ENCODE assay signal across 18 cellular contexts in the genomic region with DNA sequence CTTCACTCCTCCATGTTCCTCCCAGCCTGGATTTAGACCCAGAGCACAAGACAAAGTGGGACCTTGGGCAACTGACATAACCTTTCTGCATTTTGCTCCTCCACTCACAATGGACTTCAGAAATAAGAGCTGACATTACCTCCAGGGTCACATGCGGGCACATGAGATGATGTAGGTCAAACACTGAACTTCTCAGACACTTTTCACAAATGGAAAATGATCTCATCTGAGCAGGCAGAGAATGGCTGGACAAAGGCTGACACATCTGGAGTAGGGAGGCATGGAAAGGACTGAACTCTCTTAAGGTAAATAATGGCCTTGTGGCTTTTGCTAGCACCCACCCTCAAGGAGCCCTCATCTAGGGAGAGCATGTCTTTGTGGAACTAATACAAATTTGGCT.
DNase-seq lines count a peak whose midpoint lies in the region; ATAC-seq and TF ChIP-seq lines count a peak whose summit lies in the region.
"Had no signal": no experiment of that assay in that cellular context is flagged by ENCODE, and none has a peak within 500 bp of the region (broad histone marks: within the 10 kb centered on the region; RNA-seq: fewer than 3 reads in every experiment).

No MANE protein-coding gene starts in this region.

- WGBS in heart left ventricle, 4 donors: 59 to 82% (median 70%) methylated on average over 1 of the region's 1 CpG
- 52 to 86% (median 86%) methylated on average over 1 of the region's 1 CpG for WGBS in psoas muscle, 3 donors

- H3K9me3 ChIP-seq in heart left ventricle (no peaks in the 10 kb centered on the region), psoas muscle (no peaks in the 10 kb centered on the region), ascending aorta (no peaks in the 10 kb centered on the region)
- H3K9me3 ChIP-seq: Caco-2 had no signal

- no peaks in the 10 kb centered on the region for H3K36me3 ChIP-seq in heart left ventricle
- H3K36me3 ChIP-seq in psoas muscle (ENCODE audit: insufficient read depth in 1 of 2, low read depth in 1 of 2): no peaks in the 10 kb centered on the region
- H3K36me3 ChIP-seq in ascending aorta: no peaks in the 10 kb centered on the region

- intact Hi-C loops in heart left ventricle (cut with DNase I): no loop called here
- intact Hi-C loops in cardiac septum (cut with DNase I): no loop called here
- intact Hi-C loops in left ventricle myocardium superior (cut with micrococcal nuclease): no loop called here
- intact Hi-C loops in Right ventricle myocardium inferior (cut with DNase I): no loop called here
- intact Hi-C loops in psoas muscle (cut with DNase I): no loop called here
- intact Hi-C loops in ascending aorta (cut with DNase I): no loop called here

- H3K27me3 ChIP-seq in heart left ventricle: no peaks in the 10 kb centered on the region
- no peaks in the 10 kb centered on the region for H3K27me3 ChIP-seq in psoas muscle (ENCODE audit: insufficient read depth in 3 of 3, low read length in 2 of 3)
- H3K27me3 ChIP-seq in ascending aorta: no peaks in the 10 kb centered on the region

- ATAC-seq in heart left ventricle: peak; percentile 33 to 91 (median 80)
- peak; percentile 89 for ATAC-seq in left ventricle myocardium superior
- ATAC-seq in Right ventricle myocardium inferior: no peak
- ATAC-seq in psoas muscle: peak in 3 of 4 donors; percentile 40 to 69 (median 68)
- ATAC-seq in HG02840 (IDR thresholded peaks at IDR 0.05; ENCODE audit: low FRiP score, unreplicated experiment): no peak
- ATAC-seq: CD8-positive, alpha-beta T cell; GM12878; GM23338; HCT116 had no signal

- DNase-seq in heart left ventricle (peak in 2 of 5 donors; percentile 10 to 32), cardiac septum (ENCODE audit: low spot score) (no peak), left ventricle myocardium superior (no peak), Right ventricle myocardium inferior (ENCODE audit: missing footprints) (no peak), psoas muscle (no peak), ascending aorta (ENCODE audit: low spot score in 2 of 2) (no peak)
- DNase-seq: C1 segment of cervical spinal cord; Caco-2; CD8-positive, alpha-beta T cell; DMS153; EL; GDM1; H9 had no signal

- H3K4me1 ChIP-seq in heart left ventricle: peaks cover 0 to 20% (median 0%) of the 10 kb centered on the region in 12 donors
- H3K4me1 ChIP-seq in psoas muscle: no peaks in the 10 kb centered on the region
- H3K4me1 ChIP-seq in ascending aorta: no peaks in the 10 kb centered on the region
- H3K4me1 ChIP-seq: Caco-2 had no signal

- TF ChIP-seq POLR2A in heart left ventricle (IDR thresholded peaks at IDR 0.05): no peak

- H3K4me3 ChIP-seq in heart left ventricle: no peak overlapping the region
- H3K4me3 ChIP-seq in psoas muscle: no peak overlapping the region
- no peak overlapping the region for H3K4me3 ChIP-seq in ascending aorta
- H3K4me3 ChIP-seq: GM12878, GM23338 had no signal

- TF ChIP-seq CTCF in heart left ventricle (IDR thresholded peaks at IDR 0.05) (no peak), VCaP (conservative IDR thresholded peaks at IDR 0.05) (no peak), psoas muscle (IDR thresholded peaks at IDR 0.05) (no peak), ascending aorta (IDR thresholded peaks at IDR 0.05) (no peak)

- H3K27ac ChIP-seq in heart left ventricle (peak overlapping the region in 1 of 12 donors; percentile 45), VCaP (peak overlapping the region; percentile 4; the same call in 1 of the 2 replicates), psoas muscle (no peak overlapping the region), ascending aorta (no peak overlapping the region)

Comparison
In these comparisons a context has a peak if more than half of its experiments do, and no peak if none do; other contexts are left out.
1. ATAC-seq: peak in heart left ventricle (4 of 4), left ventricle myocardium superior (single experiment) and psoas muscle (3 of 4); none in Right ventricle myocardium inferior (single experiment) and HG02840 (single experiment).